Comparison of ENCODE assay signal across 15 cellular contexts in genomic region chr10:124660404-124661125, GRCh38.
A peak's percentile ranks its signal among the peaks of the same experiment; 100 is the strongest.
DNase-seq lines count a peak whose midpoint lies in the region; ATAC-seq and TF ChIP-seq lines count a peak whose summit lies in the region.
"Had no signal": no experiment of that assay in that cellular context is flagged by ENCODE, and none has a peak within 500 bp of the region (broad histone marks: within the 10 kb centered on the region; RNA-seq: fewer than 3 reads in every experiment).

No MANE protein-coding gene starts in this region.

- H3K4me1 ChIP-seq in skeletal muscle tissue (ENCODE audit: control insufficient read depth in 3 of 3, insufficient read depth in 3 of 3, low read length in 3 of 3): peaks cover 32 to 73% (median 37%) of the 10 kb centered on the region in 3 donors
- H3K4me1 ChIP-seq: Caco-2 had no signal

- no peak overlapping the region for H3K27ac ChIP-seq in CD4-positive, alpha-beta T cell (ENCODE audit: low read depth, low read length)
- H3K27ac ChIP-seq in skeletal muscle tissue (ENCODE audit: low read depth, low read length): peak overlapping the region; percentile 51
- H3K27ac ChIP-seq: tibial artery had no signal

- peaks cover 73% of the 10 kb centered on the region for H3K4me1 Mint-ChIP-seq in CD4-positive, alpha-beta T cell (ENCODE audit: low read depth)
- peaks cover 35% of the 10 kb centered on the region for H3K4me1 Mint-ChIP-seq in activated T-cell treated with anti-CD3 and anti-CD28 coated beads, Interleukin-2, amount 50 U/mL, for 72 hours (ENCODE audit: low read depth)

- H3K36me3 Mint-ChIP-seq in CD4-positive, alpha-beta T cell (ENCODE audit: low read depth): peaks cover 17% of the 10 kb centered on the region
- peaks cover 1 to 2% of the 10 kb centered on the region in 2 donors for H3K36me3 Mint-ChIP-seq in activated T-cell treated with anti-CD3 and anti-CD28 coated beads, Interleukin-2, amount 50 U/mL, for 72 hours (ENCODE audit: insufficient read depth in 2 of 2)

- H3K27ac Mint-ChIP-seq in CD4-positive, alpha-beta T cell: peak overlapping the region; percentile 81
- H3K27ac Mint-ChIP-seq in activated T-cell treated with anti-CD3 and anti-CD28 coated beads, Interleukin-2, amount 50 U/mL, for 72 hours: no peak overlapping the region

- DNase-seq in CD4-positive, alpha-beta T cell: no peak
- DNase-seq in LNCaP clone FGC (ENCODE audit: low read depth) (peak; percentile 75), left colon (no peak)
- DNase-seq in activated T-cell treated with anti-CD3 and anti-CD28 coated beads, Interleukin-2, amount 50 U/mL, for 72 hours: no peak
- DNase-seq in activated CD8-positive, alpha-beta memory T cell treated with anti-CD3 and anti-CD28 coated beads, Interleukin-2, amount 50 U/mL, for 4 hours: no peak
- DNase-seq: Caco-2; cortex of kidney; GOT3; NCI-H1048; NCI-H2029; NK-92 treated with Interleukin-12 subunit alpha and Interleukin-12 subunit beta, amount 100 ng/mL, for 24 hours; tibial artery had no signal

- intact Hi-C loops in CD4-positive, alpha-beta T cell (cut with DNase I, micrococcal nuclease): no loop called here
- intact Hi-C loops in left colon (cut with DNase I, micrococcal nuclease): no loop called here

- H3K4me3 ChIP-seq in LNCaP clone FGC (ENCODE audit: low read depth, low read length): no peak overlapping the region
- H3K4me3 ChIP-seq in skeletal muscle tissue (ENCODE audit: low read length in 3 of 3): no peak overlapping the region
- H3K4me3 ChIP-seq: lung, tibial artery had no signal

- H3K4me3 Mint-ChIP-seq in CD4-positive, alpha-beta T cell: no peak overlapping the region
- H3K4me3 Mint-ChIP-seq in activated T-cell treated with anti-CD3 and anti-CD28 coated beads, Interleukin-2, amount 50 U/mL, for 72 hours: no peak overlapping the region

- TF ChIP-seq CTCF in CD4-positive, alpha-beta T cell (IDR thresholded peaks at IDR 0.05): no peak
- no peak for TF ChIP-seq CTCF in LNCaP clone FGC (IDR thresholded peaks at IDR 0.05; ENCODE audit: control insufficient read depth, extremely low read depth, insufficient read depth)

- ATAC-seq in CD4-positive, alpha-beta T cell (ENCODE audit: poor library complexity): no peak
- peak; percentile 45 for ATAC-seq in left colon
- ATAC-seq in activated T-cell treated with anti-CD3 and anti-CD28 coated beads, Interleukin-2, amount 50 U/mL, for 72 hours (replicated peaks in 1 of 2): no peak
- no peak for ATAC-seq in HG02571 (IDR thresholded peaks at IDR 0.05; ENCODE audit: unreplicated experiment)

- H3K9me3 Mint-ChIP-seq in CD4-positive, alpha-beta T cell: no peaks in the 10 kb centered on the region
- no peaks in the 10 kb centered on the region for H3K9me3 Mint-ChIP-seq in activated T-cell treated with anti-CD3 and anti-CD28 coated beads, Interleukin-2, amount 50 U/mL, for 72 hours

- CTCF ChIA-PET in CD4-positive, alpha-beta T cell (lab: Charles Lee): interaction anchor here (1.8 to 2.0 kb wide), 3 partner anchors 18 to 34 kb away, joined by 5 to 7 read pairs (median 6); no protein-coding TSS in a partner anchor

- no peaks in the 10 kb centered on the region for H3K27me3 ChIP-seq in CD4-positive, alpha-beta T cell (ENCODE audit: control insufficient read depth, insufficient read depth, low read length)
- H3K27me3 ChIP-seq in skeletal muscle tissue (ENCODE audit: control insufficient read depth in 3 of 3, insufficient read depth in 3 of 3, low read length in 3 of 3): no peaks in the 10 kb centered on the region
- H3K27me3 ChIP-seq: tibial artery had no signal

- H3K27me3 Mint-ChIP-seq in CD4-positive, alpha-beta T cell: no peaks in the 10 kb centered on the region
- no peaks in the 10 kb centered on the region for H3K27me3 Mint-ChIP-seq in activated T-cell treated with anti-CD3 and anti-CD28 coated beads, Interleukin-2, amount 50 U/mL, for 72 hours (ENCODE audit: low read depth)

- no peak overlapping the region for H3K9ac ChIP-seq in skeletal muscle tissue (ENCODE audit: low read depth in 1 of 3, low read length in 3 of 3)

- H3K36me3 ChIP-seq in skeletal muscle tissue (ENCODE audit: control insufficient read depth in 3 of 3, insufficient read depth in 3 of 3, low read length in 3 of 3): peaks cover 0 to 2% (median 0%) of the 10 kb centered on the region in 3 donors
- H3K36me3 ChIP-seq: tibial artery had no signal

- POLR2A ChIA-PET in CD4-positive, alpha-beta T cell (lab: Charles Lee): interaction anchor here (1.0 to 1.5 kb wide), 5 partner anchors 12 to 41 kb away, joined by 3 to 5 read pairs (median 4); no protein-coding TSS in a partner anchor

- no peaks in the 10 kb centered on the region for H3K9me3 ChIP-seq in CD4-positive, alpha-beta T cell (ENCODE audit: control insufficient read depth, low read length)
- no peaks in the 10 kb centered on the region for H3K9me3 ChIP-seq in skeletal muscle tissue (ENCODE audit: control insufficient read depth in 3 of 3, low read length in 3 of 3)
- H3K9me3 ChIP-seq: Caco-2, tibial artery had no signal
